In genomic region chr19:40233811-40234389, GRCh38 we compare ENCODE assay signal across 25 cellular contexts. TPM values are rescaled to one million over a fixed set of nuclear protein-coding genes. Genes with fewer than 3 reads are reported as not detected.
"Had no signal": no experiment of that assay in that cellular context is flagged by ENCODE, and none has a peak within 500 bp of the region (broad histone marks: within the 10 kb centered on the region; RNA-seq: fewer than 3 reads in every experiment).

No MANE protein-coding gene starts in this region.

- ATAC-seq: activated CD8-positive, alpha-beta T cell treated with anti-CD3 and anti-CD28 coated beads for 36 hours; activated naive CD8-positive, alpha-beta T cell treated with anti-CD3 and anti-CD28 coated beads, Interleukin-2, amount 50 U/mL, for 24 hours; stimulated activated naive CD8-positive, alpha-beta T cell treated with anti-CD3 and anti-CD28 coated beads, Interleukin-15, amount 100 ng/mL, for 72 hours had no signal

- H3K27me3 Mint-ChIP-seq: activated CD8-positive, alpha-beta T cell treated with anti-CD3 and anti-CD28 coated beads for 36 hours; activated naive CD8-positive, alpha-beta T cell treated with anti-CD3 and anti-CD28 coated beads, Interleukin-2, amount 50 U/mL, for 24 hours; activated T-cell treated with anti-CD3 and anti-CD28 coated beads, Interleukin-2, amount 50 U/mL, for 24 hours; brain; stimulated activated naive CD8-positive, alpha-beta T cell treated with anti-CD3 and anti-CD28 coated beads, Interleukin-15, amount 100 ng/mL, for 72 hours had no signal

- H3K27me3 ChIP-seq: dorsolateral prefrontal cortex, suprapubic skin, transverse colon had no signal

- H3K9me3 ChIP-seq: suprapubic skin, transverse colon had no signal

- DNase-seq: activated CD4-positive, alpha-beta T cell treated with anti-CD3 and anti-CD28 coated beads, Interleukin-2, amount 10 ng/mL, durations not matched to agents 24 days and 14 days; activated CD4-positive, CD25-positive, alpha-beta regulatory T cell; activated CD8-positive, alpha-beta T cell treated with anti-CD3 and anti-CD28 coated beads for 36 hours; activated naive CD4-positive, alpha-beta T cell treated with Interleukin-2 at 50 U/mL for 16 hours; activated naive CD8-positive, alpha-beta T cell treated with anti-CD3 and anti-CD28 coated beads, Interleukin-2, amount 50 U/mL, for 24 hours; activated T-cell treated with anti-CD3 and anti-CD28 coated beads, Interleukin-2, amount 50 U/mL, for 24 hours; anterior cingulate cortex; dorsolateral prefrontal cortex; endodermal cell; foreskin melanocyte; glutamatergic neuron; hypothalamus; midbrain; nephron progenitor cell; occipital lobe; stimulated activated CD4-positive, alpha-beta T cell treated with anti-CD3 and anti-CD28 coated beads, Interleukin-2, amount 100 ng/mL, for 24 hours; stimulated activated naive CD8-positive, alpha-beta T cell treated with anti-CD3 and anti-CD28 coated beads, Interleukin-15, amount 100 ng/mL, for 72 hours; transverse colon had no signal

- H3K27ac Mint-ChIP-seq: activated CD4-positive, alpha-beta T cell treated with anti-CD3 and anti-CD28 coated beads, Interleukin-2, amount 10 ng/mL, durations not matched to agents 24 days and 14 days; activated CD8-positive, alpha-beta T cell treated with anti-CD3 and anti-CD28 coated beads for 36 hours; activated naive CD8-positive, alpha-beta T cell treated with anti-CD3 and anti-CD28 coated beads, Interleukin-2, amount 50 U/mL, for 24 hours; activated T-cell treated with anti-CD3 and anti-CD28 coated beads, Interleukin-2, amount 50 U/mL, for 24 hours; activated T-helper 2 cell treated with anti-CD3 and anti-CD28 coated beads, Interferon-gamma antibody, Interleukin-2, Interleukin-4, amounts not matched to agents 10 μg/mL and 5 μg/mL and 100 μg/mL, durations not matched to agents 14 hours and 24 hours and 36 hours; endodermal cell had no signal

- H3K9me3 Mint-ChIP-seq: activated CD4-positive, alpha-beta T cell treated with anti-CD3 and anti-CD28 coated beads, Interleukin-2, amount 10 ng/mL, durations not matched to agents 24 days and 14 days; activated CD8-positive, alpha-beta T cell treated with anti-CD3 and anti-CD28 coated beads for 36 hours; activated naive CD8-positive, alpha-beta T cell treated with anti-CD3 and anti-CD28 coated beads, Interleukin-2, amount 50 U/mL, for 24 hours; activated T-cell treated with anti-CD3 and anti-CD28 coated beads, Interleukin-2, amount 50 U/mL, for 24 hours; activated T-helper 2 cell treated with anti-CD3 and anti-CD28 coated beads, Interferon-gamma antibody, Interleukin-2, Interleukin-4, amounts not matched to agents 10 μg/mL and 5 μg/mL and 100 μg/mL, durations not matched to agents 14 hours and 24 hours and 36 hours; brain; endodermal cell; nephron progenitor cell; stimulated activated naive CD8-positive, alpha-beta T cell treated with anti-CD3 and anti-CD28 coated beads, Interleukin-15, amount 100 ng/mL, for 72 hours had no signal

- H3K4me1 ChIP-seq: suprapubic skin had no signal

- H3K27ac ChIP-seq: suprapubic skin, transverse colon had no signal

- H3K4me3 Mint-ChIP-seq: activated CD4-positive, alpha-beta T cell treated with anti-CD3 and anti-CD28 coated beads, Interleukin-2, amount 10 ng/mL, durations not matched to agents 24 days and 14 days; activated CD8-positive, alpha-beta T cell treated with anti-CD3 and anti-CD28 coated beads for 36 hours; activated naive CD8-positive, alpha-beta T cell treated with anti-CD3 and anti-CD28 coated beads, Interleukin-2, amount 50 U/mL, for 24 hours; activated T-cell treated with anti-CD3 and anti-CD28 coated beads, Interleukin-2, amount 50 U/mL, for 24 hours; brain; endodermal cell; nephron progenitor cell; stimulated activated naive CD8-positive, alpha-beta T cell treated with anti-CD3 and anti-CD28 coated beads, Interleukin-15, amount 100 ng/mL, for 72 hours had no signal

- H3K4me3 ChIP-seq: dorsolateral prefrontal cortex, suprapubic skin, transverse colon had no signal

RNA-seq across cellular contexts. Expression of gene CCNP, which starts 7.4 kb away (rescaled TPM):
- total RNA-seq: activated CD8-positive, alpha-beta T cell treated with anti-CD3 and anti-CD28 coated beads for 36 hours; skeletal muscle tissue had no signal

RNA-seq across cellular contexts. Expression of gene TTC9B, which starts 15.7 kb away (rescaled TPM):
- total RNA-seq: activated CD4-positive, alpha-beta T cell treated with anti-CD3 and anti-CD28 coated beads, Interleukin-2, amount 10 ng/mL, durations not matched to agents 24 days and 14 days; activated CD8-positive, alpha-beta T cell treated with anti-CD3 and anti-CD28 coated beads for 36 hours; activated T-helper 2 cell treated with anti-CD3 and anti-CD28 coated beads, Interferon-gamma antibody, Interleukin-2, Interleukin-4, amounts not matched to agents 10 μg/mL and 5 μg/mL and 100 μg/mL, durations not matched to agents 14 hours and 24 hours and 36 hours; endodermal cell; epithelial cell of proximal tubule; posterior vena cava; skeletal muscle tissue; suprapubic skin; transverse colon had no signal
- polyA plus RNA-seq: keratinocyte had no signal
